In the genomic region with DNA sequence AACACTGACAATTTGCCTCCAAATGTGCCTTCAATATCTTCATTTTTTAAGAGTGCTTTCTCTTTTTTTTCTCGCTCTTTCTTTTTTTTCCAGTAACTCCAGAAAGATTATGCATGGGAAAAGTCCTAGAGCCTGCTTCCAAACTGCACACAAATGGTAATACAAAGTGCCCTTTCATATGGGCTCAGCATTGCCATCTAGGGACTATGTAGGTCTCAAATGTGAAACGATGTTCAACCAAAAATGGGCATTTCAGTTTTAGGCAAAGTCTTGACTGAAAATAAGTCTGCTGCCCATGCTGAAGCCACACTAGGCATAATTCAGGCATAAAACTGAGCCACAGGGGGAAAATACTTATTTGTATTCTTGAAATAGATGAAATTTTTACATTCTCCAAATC, we compare ENCODE assay signal across 10 cellular contexts.
A peak's percentile ranks its signal among the peaks of the same experiment; 100 is the strongest.
DNase-seq lines count a peak whose midpoint lies in the region; ATAC-seq and TF ChIP-seq lines count a peak whose summit lies in the region.
"Had no signal": no experiment of that assay in that cellular context is flagged by ENCODE, and none has a peak within 500 bp of the region (broad histone marks: within the 10 kb centered on the region; RNA-seq: fewer than 3 reads in every experiment).

No MANE protein-coding gene starts in this region.

- ATAC-seq in heart right ventricle = peak in 2 of 8 donors; percentile 25 to 35
- ATAC-seq in left ventricle myocardium superior = no peak
- no peak for ATAC-seq in HG02678 (IDR thresholded peaks at IDR 0.05; ENCODE audit: unreplicated experiment)

- intact Hi-C loops in heart right ventricle (cut with DNase I) = no loop called here
- intact Hi-C loops in left ventricle myocardium superior (cut with micrococcal nuclease) = no loop called here
- intact Hi-C loops in left ventricle myocardium inferior (cut with micrococcal nuclease) = no loop called here
- intact Hi-C loops in uterus (cut with DNase I; ENCODE audit: low total_unique reads) = no loop called here

- H3K36me3 ChIP-seq in heart right ventricle (no peaks in the 10 kb centered on the region), left ventricle myocardium inferior (peaks cover 1% of the 10 kb centered on the region), uterus (no peaks in the 10 kb centered on the region)

- no peaks in the 10 kb centered on the region for H3K27me3 ChIP-seq in heart right ventricle
- H3K27me3 ChIP-seq in left ventricle myocardium inferior (ENCODE audit: low read depth) = no peaks in the 10 kb centered on the region
- no peaks in the 10 kb centered on the region for H3K27me3 ChIP-seq in uterus

- no peak for TF ChIP-seq POLR2A in uterus (IDR thresholded peaks at IDR 0.05)

- no peak for DNase-seq in heart right ventricle
- no peak for DNase-seq in left ventricle myocardium superior
- peak; percentile 3 for DNase-seq in SW480 (ENCODE audit: low spot score)
- no peak for DNase-seq in left ventricle myocardium inferior
- no peak for DNase-seq in uterus
- DNase-seq in SHP77 treated with DMSO at 0.1 percent for 48 hours (lab: John Stamatoyannopoulos, UW) = no peak
- no peak for DNase-seq in activated CD8-positive, alpha-beta memory T cell treated with anti-CD3 and anti-CD28 coated beads, Interleukin-2, amount 50 U/mL, for 4 hours
- DNase-seq: islet precursor cell, T-helper 2 cell had no signal

- 51 to 61% methylated on average over 2 of the region's 2 CpGs for WGBS in heart right ventricle, 2 donors

- H3K9me3 ChIP-seq in heart right ventricle = no peaks in the 10 kb centered on the region
- H3K9me3 ChIP-seq in left ventricle myocardium inferior (replicated peaks) = no peaks in the 10 kb centered on the region
- H3K9me3 ChIP-seq in uterus = no peaks in the 10 kb centered on the region

- H3K4me1 ChIP-seq in heart right ventricle (peaks cover 3 to 88% (median 59%) of the 10 kb centered on the region in 9 donors), left ventricle myocardium inferior (peaks cover 91% of the 10 kb centered on the region), uterus (peaks cover 0 to 7% of the 10 kb centered on the region in 2 donors)

- H3K27ac ChIP-seq in heart right ventricle (peak overlapping the region in 7 of 10 donors; percentile 27 to 80 (median 39)), left ventricle myocardium inferior (replicated peaks) (peak overlapping the region; percentile 67), uterus (peak overlapping the region; percentile 84 to 88)

- H3K4me3 ChIP-seq in heart right ventricle (no peak overlapping the region), left ventricle myocardium inferior (no peak overlapping the region), uterus (no peak overlapping the region)

- TF ChIP-seq CTCF in heart right ventricle (IDR thresholded peaks at IDR 0.05) (peak in 5 of 9 donors; percentile 8 to 36 (median 26)), left ventricle myocardium inferior (IDR thresholded peaks at IDR 0.05; ENCODE audit: borderline replicate concordance) (peak; percentile 8), uterus (IDR thresholded peaks at IDR 0.05) (no peak)

Comparison
In these comparisons a context has a peak if more than half of its experiments do, and no peak if none do; other contexts are left out.
1. CTCF ChIP-seq: peak in heart right ventricle (5 of 9) and left ventricle myocardium inferior (single experiment); none in uterus (0 of 4).
2. Peak in every context shown above with its lines, with median percentiles within 50 percentile points of each other: H3K27ac ChIP-seq.